In genomic region chr3:50495609-50496423, GRCh38 we compare ENCODE assay signal across 24 cellular contexts. TPM values are rescaled to one million over a fixed set of nuclear protein-coding genes. Genes with fewer than 3 reads are reported as not detected.
DNase-seq lines count a peak whose midpoint lies in the region; ATAC-seq and TF ChIP-seq lines count a peak whose summit lies in the region.
"Had no signal": no experiment of that assay in that cellular context is flagged by ENCODE, and none has a peak within 500 bp of the region (broad histone marks: within the 10 kb centered on the region; RNA-seq: fewer than 3 reads in every experiment).

No MANE protein-coding gene starts in this region.

- H4K20me1 ChIP-seq in BLaER1: peaks cover 7% of the 10 kb centered on the region; the same call in 1 of the 2 replicates

- intact Hi-C loops in left ventricle myocardium inferior (cut with micrococcal nuclease): no loop called here

- peak; percentile 15 to 40 for DNase-seq in HAP-1 (ENCODE audit: low spot score in 2 of 2)
- DNase-seq in NCI-H526 treated with DMSO at 0.1 percent for 48 hours (lab: John Stamatoyannopoulos, UW): peak; percentile 58
- no peak for DNase-seq in left ventricle myocardium inferior
- no peak for DNase-seq in hippocampal formation (lab: John Stamatoyannopoulos, UW)
- DNase-seq in effector memory CD4-positive, alpha-beta T cell: no peak
- DNase-seq: CD4-positive, alpha-beta T cell; Kasumi-1; MV-4-11; NCI-H1105; NCI-H1436 treated with DMSO at 0.1 percent for 48 hours; NCI-H187 treated with DMSO at 0.1 percent for 48 hours; NCI-H2171 treated with DMSO at 0.1 percent for 48 hours; NCI-H345; NCI-H510A treated with DMSO at 0.1 percent for 48 hours; NCI-H774; Right ventricle myocardium superior; RPMI8226 had no signal

- ATAC-seq in GM18517 (IDR thresholded peaks at IDR 0.05; ENCODE audit: unreplicated experiment): no peak
- ATAC-seq: K562 had no signal

- H3K27ac ChIP-seq in BLaER1: no peak overlapping the region
- no peak overlapping the region for H3K27ac ChIP-seq in left ventricle myocardium inferior (replicated peaks)
- no peak overlapping the region for H3K27ac ChIP-seq in effector memory CD4-positive, alpha-beta T cell (ENCODE audit: insufficient read depth, low read length, poor library complexity, severe bottlenecking)
- H3K27ac ChIP-seq: SJSA1 had no signal

- H3K9ac ChIP-seq in BLaER1: no peak overlapping the region
- H3K9ac ChIP-seq in iPS-15b (ENCODE audit: low read depth, low read length): no peak overlapping the region

- H3K4me3 ChIP-seq in BLaER1 (no peak overlapping the region), HAP-1 (no peak overlapping the region), iPS-15b (ENCODE audit: low read depth, low read length) (peak overlapping the region; percentile 20), left ventricle myocardium inferior (no peak overlapping the region)
- no peak overlapping the region for H3K4me3 ChIP-seq in effector memory CD4-positive, alpha-beta T cell (ENCODE audit: insufficient read depth, low read depth, low read length, poor library complexity, severe bottlenecking)
- H3K4me3 ChIP-seq: K562, SJSA1 had no signal

- H3K36me3 ChIP-seq in BLaER1 (no peaks in the 10 kb centered on the region), HAP-1 (replicated peaks) (no peaks in the 10 kb centered on the region), iPS-15b (ENCODE audit: control insufficient read depth, insufficient read depth, low read length) (no peaks in the 10 kb centered on the region), left ventricle myocardium inferior (no peaks in the 10 kb centered on the region)
- no peaks in the 10 kb centered on the region for H3K36me3 ChIP-seq in effector memory CD4-positive, alpha-beta T cell (ENCODE audit: control insufficient read depth, insufficient read depth, low read length)
- H3K36me3 ChIP-seq: SJSA1 had no signal

- TF ChIP-seq CTCF in left ventricle myocardium inferior (IDR thresholded peaks at IDR 0.05; ENCODE audit: borderline replicate concordance): no peak

- peak overlapping the region; percentile 97 for H3K4me2 ChIP-seq in BLaER1

- in situ Hi-C loops in HAP-1 (cut with MboI; ENCODE audit: low sequenced_read_pairs): no loop called here

- H3K9me3 ChIP-seq in BLaER1: no peaks in the 10 kb centered on the region
- no peaks in the 10 kb centered on the region for H3K9me3 ChIP-seq in HAP-1
- H3K9me3 ChIP-seq in iPS-15b (ENCODE audit: control insufficient read depth, insufficient read depth, low read length): no peaks in the 10 kb centered on the region
- no peaks in the 10 kb centered on the region for H3K9me3 ChIP-seq in left ventricle myocardium inferior (replicated peaks)
- no peaks in the 10 kb centered on the region for H3K9me3 ChIP-seq in effector memory CD4-positive, alpha-beta T cell (ENCODE audit: control insufficient read depth, low read length)
- H3K9me3 ChIP-seq: SJSA1 had no signal

- H3K27me3 ChIP-seq in BLaER1: peaks cover 21% of the 10 kb centered on the region
- H3K27me3 ChIP-seq in HAP-1 (ENCODE audit: low read depth): no peaks in the 10 kb centered on the region
- H3K27me3 ChIP-seq in iPS-15b (ENCODE audit: control insufficient read depth, insufficient read depth, low read length): peaks cover 3% of the 10 kb centered on the region
- peaks cover 18% of the 10 kb centered on the region for H3K27me3 ChIP-seq in left ventricle myocardium inferior (ENCODE audit: low read depth)
- H3K27me3 ChIP-seq in effector memory CD4-positive, alpha-beta T cell (replicated peaks; ENCODE audit: control insufficient read depth, insufficient read depth, low read length, poor library complexity, severe bottlenecking): no peaks in the 10 kb centered on the region

- H3K4me1 ChIP-seq in BLaER1 (peaks cover 76% of the 10 kb centered on the region), HAP-1 (peaks cover 17% of the 10 kb centered on the region), iPS-15b (ENCODE audit: control insufficient read depth, insufficient read depth, low read length) (peaks cover 33% of the 10 kb centered on the region), left ventricle myocardium inferior (peaks cover 13% of the 10 kb centered on the region)
- H3K4me1 ChIP-seq in effector memory CD4-positive, alpha-beta T cell (ENCODE audit: control insufficient read depth, insufficient read depth, low read length, poor library complexity, severe bottlenecking): no peaks in the 10 kb centered on the region
- H3K4me1 ChIP-seq: SJSA1 had no signal

RNA-seq across cellular contexts. Expression of gene CACNA2D2, which starts 7.6 kb away (rescaled TPM):
- total RNA-seq in left ventricle myocardium inferior: 2.3 TPM
- total RNA-seq: Daoy, M059J, SJSA1 had no signal

Comparison
In these comparisons a context has a peak if more than half of its experiments do, and no peak if none do; other contexts are left out.
1. DNase-seq: peak in HAP-1 (2 of 2) and NCI-H526 treated with DMSO at 0.1 percent for 48 hours (single experiment); none in left ventricle myocardium inferior (single experiment), hippocampal formation (0 of 2) and effector memory CD4-positive, alpha-beta T cell (0 of 3).